20 cellular contexts compared by ENCODE assay signal in genomic region chr18:13051159-13051558, GRCh38. TPM values are rescaled to one million over a fixed set of nuclear protein-coding genes. Genes with fewer than 3 reads are reported as not detected.
DNase-seq lines count a peak whose midpoint lies in the region; ATAC-seq and TF ChIP-seq lines count a peak whose summit lies in the region.
"Had no signal": no experiment of that assay in that cellular context is flagged by ENCODE, and none has a peak within 500 bp of the region (broad histone marks: within the 10 kb centered on the region; RNA-seq: fewer than 3 reads in every experiment).

No MANE protein-coding gene starts in this region.

- no peak overlapping the region for H3K14ac ChIP-seq in IMR-90 (replicated peaks; ENCODE audit: low read depth, low read length)

- H3K23ac ChIP-seq in IMR-90 (ENCODE audit: low read depth, low read length): no peak overlapping the region

- POLR2A ChIA-PET in IMR-90 (lab: Charles Lee; ENCODE audit: unreplicated experiment): no interaction called here

- CTCF ChIA-PET in IMR-90 (lab: Yijun Ruan, JAX): no interaction called here

- intact Hi-C loops in IMR-90 (cut with micrococcal nuclease): no loop called here

- dilution Hi-C loops in IMR-90 (cut with HindIII; ENCODE audit: low sequenced_read_pairs, unreplicated experiment): no loop called here

- no peak for ATAC-seq in IMR-90 (ENCODE audit: low read depth)
- ATAC-seq: left colon, Right ventricle myocardium inferior had no signal

- H3K4me1 ChIP-seq in IMR-90 (ENCODE audit: control insufficient read depth, insufficient read depth, low read length) (no peaks in the 10 kb centered on the region), neutrophil (ENCODE audit: control insufficient read depth in 1 of 2, insufficient read depth in 1 of 2, low read depth in 1 of 2, low read length in 1 of 2) (peaks cover 20 to 21% of the 10 kb centered on the region in 2 experiments)
- H3K4me1 ChIP-seq: right atrium auricular region, tibial artery had no signal

- no peak overlapping the region for H3K9ac ChIP-seq in IMR-90 (ENCODE audit: low read depth, low read length)

- H3K9me3 ChIP-seq in IMR-90 (ENCODE audit: control insufficient read depth, insufficient read depth, low read length) (no peaks in the 10 kb centered on the region), neutrophil (no peaks in the 10 kb centered on the region)
- H3K9me3 ChIP-seq: ovary, right atrium auricular region, tibial artery had no signal

- H4K20me1 ChIP-seq in IMR-90 (ENCODE audit: insufficient read depth, low read length): no peaks in the 10 kb centered on the region

- no peak for TF ChIP-seq CTCF in IMR-90 (conservative IDR thresholded peaks at IDR 0.05; ENCODE audit: low read depth, low read length)
- no peak for TF ChIP-seq CTCF in neutrophil (IDR thresholded peaks at IDR 0.05)

- no peak overlapping the region for H3K56ac ChIP-seq in IMR-90 (ENCODE audit: extremely low read depth, insufficient read depth, low read length)

- no peak overlapping the region for H2BK5ac ChIP-seq in IMR-90 (ENCODE audit: low read depth, low read length, poor library complexity, severe bottlenecking)

- 80% methylated on average over 1 of the region's 6 CpGs; no CpG with 5 or more reads in 1 of the 2 experiments for WGBS in IMR-90 (ENCODE audit: extremely low coverage in 2 of 2, insufficient read length in 1 of 2), 2 experiments

- H3K4me3 ChIP-seq in IMR-90 (ENCODE audit: insufficient read depth, low read depth, low read length) (no peak overlapping the region), neutrophil (ENCODE audit: low read depth in 1 of 2, low read length in 1 of 2) (no peak overlapping the region)
- H3K4me3 ChIP-seq: GM12878, ovary, right atrium auricular region, tibial artery had no signal

- H2AFZ ChIP-seq in IMR-90 (replicated peaks; ENCODE audit: low read length, poor library complexity): no peak overlapping the region

- H2BK120ac ChIP-seq in IMR-90 (ENCODE audit: low read depth, low read length): no peak overlapping the region

- H3K27me3 ChIP-seq in IMR-90 (ENCODE audit: control insufficient read depth, insufficient read depth, low read length) (no peaks in the 10 kb centered on the region), neutrophil (no peaks in the 10 kb centered on the region)
- H3K27me3 ChIP-seq: ovary, right atrium auricular region, tibial artery had no signal

- no peak overlapping the region for H2AK5ac ChIP-seq in IMR-90 (ENCODE audit: low read depth, low read length)

- no peak overlapping the region for H4K8ac ChIP-seq in IMR-90 (ENCODE audit: low read depth in 2 of 2, low read length in 2 of 2)

- H3K36me3 ChIP-seq in IMR-90 (ENCODE audit: control insufficient read depth, insufficient read depth, low read length): peaks cover 38% of the 10 kb centered on the region
- peaks cover 50% of the 10 kb centered on the region for H3K36me3 ChIP-seq in neutrophil
- H3K36me3 ChIP-seq: ovary had no signal

- H2BK15ac ChIP-seq in IMR-90 (ENCODE audit: low read depth, low read length): no peak overlapping the region

- H3K18ac ChIP-seq in IMR-90 (ENCODE audit: low read depth, low read length): no peak overlapping the region

- H3K27ac ChIP-seq in IMR-90 (ENCODE audit: insufficient read depth, low read length): no peak overlapping the region
- H3K27ac ChIP-seq in neutrophil: peak overlapping the region; percentile 79
- H3K27ac ChIP-seq: ovary, right atrium auricular region, tibial artery had no signal

- DNase-seq in activated naive CD4-positive, alpha-beta T cell treated with anti-CD3 and anti-CD28 coated beads, Interleukin-2, amount 50 U/mL, for 16 hours: peak; percentile 13
- no peak for DNase-seq in activated naive CD4-positive, alpha-beta T cell (lab: John Stamatoyannopoulos, UW)
- DNase-seq in IMR-90 (peak; percentile 28), amniotic epithelial cell (ENCODE audit: low read depth) (peak; percentile 18), DMS53 treated with DMSO at 0.1 percent for 48 hours (lab: John Stamatoyannopoulos, UW; ENCODE audit: unreplicated experiment) (no peak), DMS 273 (lab: John Stamatoyannopoulos, UW; ENCODE audit: unreplicated experiment) (no peak)
- DNase-seq: CD4-positive, alpha-beta T cell; central memory CD4-positive, alpha-beta T cell; left colon; natural killer cell; NCI-H1930; NCI-H345; NCI-H82; ovary; stimulated activated naive CD4-positive, alpha-beta T cell treated with Interleukin-2 at 50 U/mL for 16 hours; tibial artery had no signal

- H4K91ac ChIP-seq in IMR-90 (ENCODE audit: insufficient read depth, low read depth, low read length): no peak overlapping the region

- no peak for TF ChIP-seq POLR2A in IMR-90 (IDR thresholded peaks at IDR 0.05; ENCODE audit: low read depth, low read length)

- H3K4me2 ChIP-seq in IMR-90 (ENCODE audit: low read depth, low read length): no peak overlapping the region

- no peak overlapping the region for H2BK20ac ChIP-seq in IMR-90 (ENCODE audit: low read depth, low read length)

- TF ChIP-seq RAD21 in IMR-90 (IDR thresholded peaks at IDR 0.05; ENCODE audit: low read length): no peak

- no peaks in the 10 kb centered on the region; the same call in none of the 2 replicates for H3K9me1 ChIP-seq in IMR-90 (ENCODE audit: insufficient read depth, low read length)

- no peak overlapping the region for H3K4ac ChIP-seq in IMR-90 (ENCODE audit: low read depth, low read length)

- H4K5ac ChIP-seq in IMR-90 (ENCODE audit: low read depth, low read length): no peak overlapping the region

- BruUV-seq in IMR-90 (replicated peaks; lab: Mats Ljungman, UMichigan): no TSS peak

- peaks cover 13 to 32% of the 10 kb centered on the region in 2 experiments for H3K79me1 ChIP-seq in IMR-90 (ENCODE audit: low read depth in 1 of 2, low read length in 2 of 2)

- in situ Hi-C loops in IMR-90 (cut with MboI; ENCODE audit: low sequenced_read_pairs): no loop called here

- no peak overlapping the region for H2AK9ac ChIP-seq in IMR-90 (replicated peaks; ENCODE audit: low read depth, low read length, poor library complexity)

TF ChIP-seq in IMR-90, 13 proteins besides CTCF, POLR2A, EP300 and RAD21:
- TF ChIP-seq FOS (IDR thresholded peaks at IDR 0.05; ENCODE audit: low read depth, low read length): no peak
- TF ChIP-seq MXI1 (IDR thresholded peaks at IDR 0.05; ENCODE audit: borderline replicate concordance, low read depth, low read length): no peak
- TF ChIP-seq RFX5 (IDR thresholded peaks at IDR 0.05; ENCODE audit: low read depth, low read length): no peak
- TF ChIP-seq SMC3 (IDR thresholded peaks at IDR 0.05; ENCODE audit: low read depth, low read length): no peak
- no peak for TF ChIP-seq RCOR1 (IDR thresholded peaks at IDR 0.05; ENCODE audit: insufficient replicate concordance, low read length)
- TF ChIP-seq NFE2L2 (IDR thresholded peaks at IDR 0.05; ENCODE audit: low read depth, low read length): no peak
- TF ChIP-seq MAZ (IDR thresholded peaks at IDR 0.05; ENCODE audit: borderline replicate concordance, low read depth, low read length): no peak

RNA-seq across cellular contexts. Expression of gene CEP192, which starts 60.0 kb away (rescaled TPM):
- total RNA-seq in IMR-90 (2012; rRNA removed): 29.0 and 34.2 TPM in 2 replicates
- 12.9 and 17.2 TPM in 2 replicates for polyA plus RNA-seq in IMR-90 (2012; rRNA removed)
- polyA plus RNA-seq in IMR-90 (2012; cell fraction: cytosol; rRNA removed): 3.4 and 7.1 TPM in 2 replicates
- 10.9 and 42.0 TPM in 2 replicates for polyA plus RNA-seq in IMR-90 (2012; cell fraction: nucleus; rRNA removed; ENCODE audit: low replicate concordance)

Comparison
In these comparisons a context has a peak if more than half of its experiments do, and no peak if none do; other contexts are left out.
1. DNase-seq: peak in activated naive CD4-positive, alpha-beta T cell treated with anti-CD3 and anti-CD28 coated beads, Interleukin-2, amount 50 U/mL, for 16 hours (single experiment), IMR-90 (single experiment) and amniotic epithelial cell (single experiment); none in activated naive CD4-positive, alpha-beta T cell (0 of 4), DMS53 treated with DMSO at 0.1 percent for 48 hours (single experiment) and DMS 273 (single experiment).